22 cellular contexts compared by ENCODE assay signal in the genomic region with DNA sequence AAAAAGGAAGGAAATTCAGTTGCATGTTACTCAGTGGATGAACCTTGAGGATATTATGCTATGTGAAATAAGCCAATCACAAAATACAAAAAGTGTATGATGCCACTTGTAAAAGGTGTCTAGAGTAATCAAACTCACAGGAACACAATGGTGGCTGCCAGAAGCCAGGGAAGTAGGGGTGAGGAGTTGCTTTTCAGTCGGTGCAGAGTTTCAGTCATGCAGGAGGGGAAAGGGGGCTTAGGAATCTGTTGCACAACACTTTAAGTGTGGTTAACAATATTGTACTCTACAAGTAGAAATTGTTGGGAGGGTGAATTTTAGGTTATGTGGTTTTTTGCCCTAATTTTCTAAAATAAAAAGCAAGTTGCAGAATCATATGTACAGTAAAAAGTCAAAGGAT.
A peak's percentile ranks its signal among the peaks of the same experiment; 100 is the strongest.
DNase-seq lines count a peak whose midpoint lies in the region; TF ChIP-seq lines count a peak whose summit lies in the region.
"Had no signal": no experiment of that assay in that cellular context is flagged by ENCODE, and none has a peak within 500 bp of the region (broad histone marks: within the 10 kb centered on the region; RNA-seq: fewer than 3 reads in every experiment).

No MANE protein-coding gene starts in this region.

- peaks cover 27% of the 10 kb centered on the region for H3K4me1 Mint-ChIP-seq in neural progenitor cell
- H3K4me1 Mint-ChIP-seq in activated T-helper 1 cell treated with anti-CD3 and anti-CD28 coated beads, Interleukin-12 subunit alpha, Interleukin-12 subunit beta, Interleukin-2, Interleukin-4 antibody, amounts not matched to agents 30 ng/mL and 10 ng/mL and 1 ng/mL, durations not matched to agents 14 hours and 24 hours and 36 hours (ENCODE audit: low read depth) = no peaks in the 10 kb centered on the region

- H3K4me3 Mint-ChIP-seq in neural progenitor cell = no peak overlapping the region
- no peak overlapping the region for H3K4me3 Mint-ChIP-seq in activated T-helper 1 cell treated with anti-CD3 and anti-CD28 coated beads, Interleukin-12 subunit alpha, Interleukin-12 subunit beta, Interleukin-2, Interleukin-4 antibody, amounts not matched to agents 30 ng/mL and 10 ng/mL and 1 ng/mL, durations not matched to agents 14 hours and 24 hours and 36 hours
- H3K4me3 Mint-ChIP-seq: CD8-positive, alpha-beta memory T cell had no signal

- H3K9me3 Mint-ChIP-seq in neural progenitor cell = peaks cover 24% of the 10 kb centered on the region
- H3K9me3 Mint-ChIP-seq in activated T-helper 1 cell treated with anti-CD3 and anti-CD28 coated beads, Interleukin-12 subunit alpha, Interleukin-12 subunit beta, Interleukin-2, Interleukin-4 antibody, amounts not matched to agents 30 ng/mL and 10 ng/mL and 1 ng/mL, durations not matched to agents 14 hours and 24 hours and 36 hours = peaks cover 20% of the 10 kb centered on the region

- H3K36me3 ChIP-seq in adipocyte (ENCODE audit: control insufficient read depth, insufficient read depth, low read length, severe bottlenecking) (no peaks in the 10 kb centered on the region), neural progenitor cell (no peaks in the 10 kb centered on the region)
- H3K36me3 ChIP-seq: MG63 had no signal

- peaks cover 5% of the 10 kb centered on the region for H3K27me3 Mint-ChIP-seq in neural progenitor cell (ENCODE audit: insufficient read depth, low read depth)
- H3K27me3 Mint-ChIP-seq in activated T-helper 1 cell treated with anti-CD3 and anti-CD28 coated beads, Interleukin-12 subunit alpha, Interleukin-12 subunit beta, Interleukin-2, Interleukin-4 antibody, amounts not matched to agents 30 ng/mL and 10 ng/mL and 1 ng/mL, durations not matched to agents 14 hours and 24 hours and 36 hours (ENCODE audit: insufficient read depth) = peaks cover 30% of the 10 kb centered on the region

- H2AFZ ChIP-seq in neural progenitor cell (replicated peaks) = peak overlapping the region; percentile 9

- intact Hi-C loops in activated T-helper 1 cell treated with anti-CD3 and anti-CD28 coated beads, Interleukin-12 subunit alpha, Interleukin-12 subunit beta, Interleukin-2, Interleukin-4 antibody, amounts not matched to agents 30 ng/mL and 10 ng/mL and 1 ng/mL, durations not matched to agents 14 hours and 24 hours and 36 hours (cut with micrococcal nuclease) = no loop called here

- H3K4me3 ChIP-seq in NB4 (ENCODE audit: low read depth, low read length) (no peak overlapping the region), adipocyte (ENCODE audit: low read length) (no peak overlapping the region), neural progenitor cell (no peak overlapping the region)
- H3K4me3 ChIP-seq: K562, MG63 had no signal

- no peak for TF ChIP-seq POLR2A in NB4 (IDR thresholded peaks at IDR 0.05; ENCODE audit: extremely low read depth, insufficient read length)
- no peak for TF ChIP-seq POLR2A in erythroblast (IDR thresholded peaks at IDR 0.05; ENCODE audit: low read length)

- no peaks in the 10 kb centered on the region for H3K79me2 ChIP-seq in neural progenitor cell (ENCODE audit: low read depth)

- H3K9ac ChIP-seq in adipocyte (ENCODE audit: low read length) (peak overlapping the region; percentile 30), neural progenitor cell (no peak overlapping the region)

- H3K4me2 ChIP-seq in neural progenitor cell = no peak overlapping the region

- H3K27ac ChIP-seq in neural progenitor cell (no peak overlapping the region), substantia nigra (ENCODE audit: low read depth, low read length, poor library complexity, severe bottlenecking) (no peak overlapping the region)
- H3K27ac ChIP-seq: C4-2B had no signal

- peaks cover 32% of the 10 kb centered on the region for H3K9me3 ChIP-seq in adipocyte (ENCODE audit: control insufficient read depth, low read length)
- H3K9me3 ChIP-seq in neural progenitor cell (ENCODE audit: low read depth) = peaks cover 17% of the 10 kb centered on the region

- H3F3A ChIP-seq in neural progenitor cell (ENCODE audit: low read depth) = no peaks in the 10 kb centered on the region

- peaks cover 4% of the 10 kb centered on the region for H3K27me3 ChIP-seq in adipocyte (replicated peaks; ENCODE audit: control insufficient read depth, insufficient read depth, low read length)
- H3K27me3 ChIP-seq in neural progenitor cell = no peaks in the 10 kb centered on the region
- H3K27me3 ChIP-seq: MG63 had no signal

- H3K27ac Mint-ChIP-seq in neural progenitor cell = peak overlapping the region; percentile 81
- H3K27ac Mint-ChIP-seq in activated T-helper 1 cell treated with anti-CD3 and anti-CD28 coated beads, Interleukin-12 subunit alpha, Interleukin-12 subunit beta, Interleukin-2, Interleukin-4 antibody, amounts not matched to agents 30 ng/mL and 10 ng/mL and 1 ng/mL, durations not matched to agents 14 hours and 24 hours and 36 hours = no peak overlapping the region

- H3K4me1 ChIP-seq in adipocyte (ENCODE audit: control insufficient read depth, insufficient read depth, low read length) (peaks cover 32% of the 10 kb centered on the region), neural progenitor cell (peaks cover 17% of the 10 kb centered on the region)

- DNase-seq in SIG-M5 treated with dmso at 0.1 percent for 504 hours (lab: John Stamatoyannopoulos, UW; ENCODE audit: unreplicated experiment) (peak; percentile 44), SIG-M5 (lab: John Stamatoyannopoulos, UW) (no peak), NB4 (ENCODE audit: low read depth) (peak; percentile 74), adipocyte (ENCODE audit: low read depth) (no peak), neural progenitor cell (ENCODE audit: low spot score) (no peak), substantia nigra (lab: John Stamatoyannopoulos, UW) (no peak), erythroblast (lab: John Stamatoyannopoulos, UW) (no peak)
- DNase-seq in activated T-helper 1 cell treated with anti-CD3 and anti-CD28 coated beads, Interleukin-12 subunit alpha, Interleukin-12 subunit beta, Interleukin-2, Interleukin-4 antibody, amounts not matched to agents 30 ng/mL and 10 ng/mL and 1 ng/mL, durations not matched to agents 14 hours and 24 hours and 36 hours (ENCODE audit: low spot score) = no peak
- DNase-seq: 8988T; Calu3; CD8-positive, alpha-beta memory T cell; NCI-H1105 treated with DMSO at 0.1 percent for 48 hours; NCI-H1694; NCI-H2081 treated with DMSO at 0.1 percent for 48 hours; NCI-H2171 treated with DMSO at 0.1 percent for 48 hours; NCI-H524 treated with DMSO at 0.1 percent for 48 hours; NCI-H82; PC-3; SHP77 had no signal

- H4K20me1 ChIP-seq in neural progenitor cell (ENCODE audit: low read depth) = no peaks in the 10 kb centered on the region

- peaks cover 2% of the 10 kb centered on the region for H3K36me3 Mint-ChIP-seq in neural progenitor cell
- H3K36me3 Mint-ChIP-seq in activated T-helper 1 cell treated with anti-CD3 and anti-CD28 coated beads, Interleukin-12 subunit alpha, Interleukin-12 subunit beta, Interleukin-2, Interleukin-4 antibody, amounts not matched to agents 30 ng/mL and 10 ng/mL and 1 ng/mL, durations not matched to agents 14 hours and 24 hours and 36 hours (ENCODE audit: low read depth) = no peaks in the 10 kb centered on the region

- no peak for TF ChIP-seq CTCF in NB4 (IDR thresholded peaks at IDR 0.05; ENCODE audit: low read depth, low read length)
- TF ChIP-seq CTCF in neural progenitor cell (IDR thresholded peaks at IDR 0.05) = no peak

Comparison
In these comparisons a context has a peak if more than half of its experiments do, and no peak if none do; other contexts are left out.
1. DNase-seq: peak in SIG-M5 treated with dmso at 0.1 percent for 504 hours (single experiment) and NB4 (single experiment); none in SIG-M5 (single experiment), adipocyte (single experiment), neural progenitor cell (single experiment), substantia nigra (0 of 49), erythroblast (0 of 2) and activated T-helper 1 cell treated with anti-CD3 and anti-CD28 coated beads, Interleukin-12 subunit alpha, Interleukin-12 subunit beta, Interleukin-2, Interleukin-4 antibody, amounts not matched to agents 30 ng/mL and 10 ng/mL and 1 ng/mL, durations not matched to agents 14 hours and 24 hours and 36 hours (single experiment).